15 cellular contexts compared by ENCODE assay signal in the genomic region with DNA sequence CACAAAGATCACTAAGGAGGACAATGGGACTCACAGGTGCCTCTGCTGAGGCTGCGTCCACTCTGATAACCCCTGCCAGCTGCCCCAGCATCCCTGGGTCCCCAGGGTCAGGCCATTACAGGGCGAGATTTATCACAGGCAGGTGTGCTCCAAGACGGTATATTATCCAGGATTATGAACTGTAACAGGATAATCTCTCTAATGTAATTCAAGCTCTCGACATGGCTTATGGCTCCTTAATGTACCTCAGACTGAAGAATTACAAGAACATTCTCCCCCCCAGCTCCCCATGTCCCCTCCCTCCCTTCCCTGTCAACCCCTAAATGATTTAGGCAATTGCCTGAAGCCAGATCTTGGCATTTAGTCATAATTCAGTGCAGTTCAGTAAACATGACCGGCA.
A peak's percentile ranks its signal among the peaks of the same experiment; 100 is the strongest.
DNase-seq lines count a peak whose midpoint lies in the region; ATAC-seq and TF ChIP-seq lines count a peak whose summit lies in the region.
"Had no signal": no experiment of that assay in that cellular context is flagged by ENCODE, and none has a peak within 500 bp of the region (broad histone marks: within the 10 kb centered on the region; RNA-seq: fewer than 3 reads in every experiment).

No MANE protein-coding gene starts in this region.

- H3K4me3 Mint-ChIP-seq in nephron = no peak overlapping the region
- no peak overlapping the region for H3K4me3 Mint-ChIP-seq in activated CD4-positive, alpha-beta T cell treated with anti-CD3 and anti-CD28 coated beads, Interleukin-2, amount 10 ng/mL, durations not matched to agents 7 days and 5 days
- H3K4me3 Mint-ChIP-seq: GM23338; T-helper 2 cell treated with Interferon-gamma antibody and Interleukin-4, amounts not matched to agents 5 μg/mL and 100 μg/mL, for 36 hours had no signal

- no peaks in the 10 kb centered on the region for H3K9me3 Mint-ChIP-seq in nephron
- no peaks in the 10 kb centered on the region for H3K9me3 Mint-ChIP-seq in activated CD4-positive, alpha-beta T cell treated with anti-CD3 and anti-CD28 coated beads, Interleukin-2, amount 10 ng/mL, durations not matched to agents 7 days and 5 days
- H3K9me3 Mint-ChIP-seq: GM23338 had no signal

- TF ChIP-seq CTCF in nephron (IDR thresholded peaks at IDR 0.05; ENCODE audit: unreplicated experiment in 3 of 3) = no peak

- peak overlapping the region; percentile 28 to 68 (median 37) for H3K27ac Mint-ChIP-seq in nephron
- H3K27ac Mint-ChIP-seq in activated CD4-positive, alpha-beta T cell treated with anti-CD3 and anti-CD28 coated beads, Interleukin-2, amount 10 ng/mL, durations not matched to agents 7 days and 5 days = no peak overlapping the region
- H3K27ac Mint-ChIP-seq: GM23338; T-helper 2 cell treated with Interferon-gamma antibody and Interleukin-4, amounts not matched to agents 5 μg/mL and 100 μg/mL, for 36 hours had no signal

- no peak for DNase-seq in HEK293T (ENCODE audit: extremely low spot score)
- peak; percentile 95 for DNase-seq in NCI-H146 treated with DMSO at 0.1 percent for 48 hours (lab: John Stamatoyannopoulos, UW; ENCODE audit: unreplicated experiment)
- DNase-seq in NCI-H82 (lab: John Stamatoyannopoulos, UW) = peak; percentile 98
- no peak for DNase-seq in activated CD4-positive, alpha-beta T cell treated with anti-CD3 and anti-CD28 coated beads, Interleukin-2, amount 10 ng/mL, durations not matched to agents 7 days and 5 days
- DNase-seq: Caco-2, IMR-90, Kasumi-1, MM.1S, NCI-H1694 treated with DMSO at 0.1 percent for 48 hours, RPMI8226 had no signal

- no peak for ATAC-seq in HG03460 (IDR thresholded peaks at IDR 0.05; ENCODE audit: unreplicated experiment)
- ATAC-seq in GM21447 (IDR thresholded peaks at IDR 0.05; ENCODE audit: unreplicated experiment) = no peak
- ATAC-seq: GM23338 had no signal

- CTCF ChIA-PET in HEK293T (lab: Yijun Ruan, JAX) = interaction anchor here (0.5 to 1.1 kb wide), 3 partner anchors 52 to 261 kb away, joined by 3 to 5 read pairs (median 3); no protein-coding TSS in a partner anchor
- CTCF ChIA-PET in activated CD4-positive, alpha-beta T cell treated with anti-CD3 and anti-CD28 coated beads, Interleukin-2, amount 10 ng/mL, durations not matched to agents 7 days and 5 days (lab: Charles Lee) = interaction anchor here (1.1 to 1.3 kb wide), 2 partner anchors 12 to 25 kb away, joined by 3 to 4 read pairs; no protein-coding TSS in a partner anchor

- POLR2A ChIA-PET in HEK293T (lab: Yijun Ruan, JAX) = interaction anchor here (1.0 kb wide), 1 partner anchor 48 kb away, joined by 3 read pairs; no protein-coding TSS in a partner anchor
- POLR2A ChIA-PET in activated CD4-positive, alpha-beta T cell treated with anti-CD3 and anti-CD28 coated beads, Interleukin-2, amount 10 ng/mL, durations not matched to agents 7 days and 5 days (lab: Charles Lee) = no interaction called here

- no peaks in the 10 kb centered on the region for H3K36me3 Mint-ChIP-seq in nephron (ENCODE audit: low read depth)
- H3K36me3 Mint-ChIP-seq in activated CD4-positive, alpha-beta T cell treated with anti-CD3 and anti-CD28 coated beads, Interleukin-2, amount 10 ng/mL, durations not matched to agents 7 days and 5 days (ENCODE audit: low read depth) = no peaks in the 10 kb centered on the region

- peaks cover 37% of the 10 kb centered on the region for H3K4me1 Mint-ChIP-seq in nephron
- H3K4me1 Mint-ChIP-seq in activated CD4-positive, alpha-beta T cell treated with anti-CD3 and anti-CD28 coated beads, Interleukin-2, amount 10 ng/mL, durations not matched to agents 7 days and 5 days = no peaks in the 10 kb centered on the region
- H3K4me1 Mint-ChIP-seq: GM23338 had no signal

- H3K27me3 Mint-ChIP-seq in nephron (ENCODE audit: low read depth) = peaks cover 54% of the 10 kb centered on the region
- peaks cover 36% of the 10 kb centered on the region for H3K27me3 Mint-ChIP-seq in activated CD4-positive, alpha-beta T cell treated with anti-CD3 and anti-CD28 coated beads, Interleukin-2, amount 10 ng/mL, durations not matched to agents 7 days and 5 days

TF ChIP-seq in HEK293T, 16 proteins besides CTCF, POLR2A, EP300 and RAD21:
- TF ChIP-seq, protein P1, sequence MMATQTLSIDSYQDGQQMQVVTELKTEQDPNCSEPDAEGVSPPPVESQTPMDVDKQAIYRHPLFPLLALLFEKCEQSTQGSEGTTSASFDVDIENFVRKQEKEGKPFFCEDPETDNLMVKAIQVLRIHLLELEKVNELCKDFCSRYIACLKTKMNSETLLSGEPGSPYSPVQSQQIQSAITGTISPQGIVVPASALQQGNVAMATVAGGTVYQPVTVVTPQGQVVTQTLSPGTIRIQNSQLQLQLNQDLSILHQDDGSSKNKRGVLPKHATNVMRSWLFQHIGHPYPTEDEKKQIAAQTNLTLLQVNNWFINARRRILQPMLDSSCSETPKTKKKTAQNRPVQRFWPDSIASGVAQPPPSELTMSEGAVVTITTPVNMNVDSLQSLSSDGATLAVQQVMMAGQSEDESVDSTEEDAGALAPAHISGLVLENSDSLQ (IDR thresholded peaks at IDR 0.05) = 0 out of 2 replicates have a peak, but pooled peaks have one; percentile 34
- TF ChIP-seq ELF4 (IDR thresholded peaks at IDR 0.05) = no peak
- TF ChIP-seq TARDBP (IDR thresholded peaks at IDR 0.05) = no peak

Comparison
In these comparisons a context has a peak if more than half of its experiments do, and no peak if none do; other contexts are left out.
1. DNase-seq: peak in NCI-H146 treated with DMSO at 0.1 percent for 48 hours (single experiment) and NCI-H82 (single experiment); none in HEK293T (single experiment) and activated CD4-positive, alpha-beta T cell treated with anti-CD3 and anti-CD28 coated beads, Interleukin-2, amount 10 ng/mL, durations not matched to agents 7 days and 5 days (single experiment).